Comparison of ENCODE assay signal across 1 cellular context in the genomic region with DNA sequence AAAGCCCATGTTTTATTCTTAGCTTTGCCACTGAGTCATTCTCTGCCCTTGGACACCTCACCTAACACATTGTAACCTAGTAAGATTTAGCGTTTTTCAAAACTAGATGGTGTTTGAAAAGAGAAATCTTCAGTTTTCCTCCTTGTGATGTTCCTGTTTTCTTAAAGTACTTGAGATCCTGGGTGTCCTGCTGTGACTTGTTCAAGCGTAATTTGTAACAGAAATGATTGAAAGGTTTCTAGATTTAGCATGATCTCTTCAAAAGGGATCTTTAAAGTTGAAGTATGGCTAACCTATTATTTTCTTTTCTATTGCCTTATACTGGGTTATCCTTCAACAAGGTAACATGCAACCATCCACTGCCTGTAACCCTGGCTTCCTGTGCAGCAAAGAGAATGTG.
TF ChIP-seq lines count a peak whose summit lies in the region.

No MANE protein-coding gene starts in this region.

TF ChIP-seq in neural cell, 6 proteins besides CTCF, POLR2A, EP300 and RAD21 (continued from another document):
- no peak for TF ChIP-seq REST (IDR thresholded peaks at IDR 0.05; ENCODE audit: borderline replicate concordance)
- no peak for TF ChIP-seq EZH2 (IDR thresholded peaks at IDR 0.05; ENCODE audit: borderline replicate concordance, insufficient read depth, low read length, poor library complexity, severe bottlenecking)
TF ChIP-seq in neural cell: peak in this region for 1.
